ENCODE assay signal across 14 cellular contexts in genomic region chr22:45638197-45638596, GRCh38.
"Had no signal": no experiment of that assay in that cellular context is flagged by ENCODE, and none has a peak within 500 bp of the region (broad histone marks: within the 10 kb centered on the region; RNA-seq: fewer than 3 reads in every experiment).

No MANE protein-coding gene starts in this region.

- ATAC-seq: activated CD8-positive, alpha-beta T cell treated with anti-CD3 and anti-CD28 coated beads, Interleukin-2, amount 10 ng/mL, durations not matched to agents 7 days and 5 days; gastrocnemius medialis had no signal

- H3K9me3 Mint-ChIP-seq: activated naive CD8-positive, alpha-beta T cell treated with anti-CD3 and anti-CD28 coated beads, Interleukin-2, amount 50 U/mL, for 24 hours; activated T-helper 1 cell treated with anti-CD3 and anti-CD28 coated beads, Interleukin-12 subunit alpha, Interleukin-12 subunit beta, Interleukin-2, Interleukin-4 antibody, amounts not matched to agents 30 ng/mL and 10 ng/mL and 1 ng/mL, durations not matched to agents 14 hours and 24 hours and 36 hours; mesothelial cell of epicardium had no signal

- H3K9me3 ChIP-seq: ascending aorta, gastrocnemius medialis, heart right ventricle, thyroid gland, uterus had no signal

- H3K27ac ChIP-seq: ascending aorta, gastrocnemius medialis, heart right ventricle, thyroid gland, uterus, WERI-Rb-1 had no signal

- H3K4me3 ChIP-seq: ascending aorta, gastrocnemius medialis, heart right ventricle, thyroid gland, uterus had no signal

- H3K27me3 ChIP-seq: ascending aorta, gastrocnemius medialis, thyroid gland, uterus had no signal

- DNase-seq: activated CD4-positive, alpha-beta T cell treated with anti-CD3 and anti-CD28 coated beads for 4 hours; activated CD8-positive, alpha-beta memory T cell treated with anti-CD3 and anti-CD28 coated beads, Interleukin-2, amount 50 U/mL, for 48 hours; activated CD8-positive, alpha-beta T cell treated with anti-CD3 and anti-CD28 coated beads, Interleukin-2, amount 10 ng/mL, durations not matched to agents 7 days and 5 days; activated naive CD4-positive, alpha-beta T cell treated with Interleukin-2 at 50 U/mL for 16 hours; activated naive CD8-positive, alpha-beta T cell treated with anti-CD3 and anti-CD28 coated beads, Interleukin-2, amount 50 U/mL, for 24 hours; islet precursor cell; thyroid gland; WERI-Rb-1 had no signal

- H3K4me1 ChIP-seq: ascending aorta, gastrocnemius medialis, uterus had no signal

- H3K36me3 Mint-ChIP-seq: mesothelial cell of epicardium had no signal

- H3K4me3 Mint-ChIP-seq: activated CD8-positive, alpha-beta T cell treated with anti-CD3 and anti-CD28 coated beads, Interleukin-2, amount 10 ng/mL, durations not matched to agents 7 days and 5 days; activated naive CD8-positive, alpha-beta T cell treated with anti-CD3 and anti-CD28 coated beads, Interleukin-2, amount 50 U/mL, for 24 hours; activated T-helper 1 cell treated with anti-CD3 and anti-CD28 coated beads, Interleukin-12 subunit alpha, Interleukin-12 subunit beta, Interleukin-2, Interleukin-4 antibody, amounts not matched to agents 30 ng/mL and 10 ng/mL and 1 ng/mL, durations not matched to agents 14 hours and 24 hours and 36 hours; mesothelial cell of epicardium had no signal

- H3K27ac Mint-ChIP-seq: activated CD8-positive, alpha-beta T cell treated with anti-CD3 and anti-CD28 coated beads, Interleukin-2, amount 10 ng/mL, durations not matched to agents 7 days and 5 days; activated naive CD8-positive, alpha-beta T cell treated with anti-CD3 and anti-CD28 coated beads, Interleukin-2, amount 50 U/mL, for 24 hours; mesothelial cell of epicardium had no signal

- H3K36me3 ChIP-seq: ascending aorta, gastrocnemius medialis, heart right ventricle, thyroid gland, uterus, WERI-Rb-1 had no signal
